8 cellular contexts compared by ENCODE assay signal in genomic region chr1:92960395-92961130, GRCh38. TPM values are rescaled to one million over a fixed set of nuclear protein-coding genes. Genes with fewer than 3 reads are reported as not detected.
DNase-seq lines count a peak whose midpoint lies in the region; ATAC-seq lines count a peak whose summit lies in the region.

No MANE protein-coding gene starts in this region.

- peak; percentile 40 for ATAC-seq in GM18861 (IDR thresholded peaks at IDR 0.05; ENCODE audit: unreplicated experiment)
- ATAC-seq in HG03103 (IDR thresholded peaks at IDR 0.05; ENCODE audit: low read depth, unreplicated experiment) = peak; percentile 4
- peak; percentile 77 for ATAC-seq in left lobe of liver

- DNase-seq in AG08396 (ENCODE audit: low spot score) = peak; percentile 81
- DNase-seq in NCI-H2227 (lab: John Stamatoyannopoulos, UW; ENCODE audit: unreplicated experiment) = peak; percentile 82
- DNase-seq in activated CD4-positive, alpha-beta T cell treated with anti-CD3 and anti-CD28 coated beads for 4 hours = peak; percentile 59 to 70
- DNase-seq in dedifferentiated amniotic fluid mesenchymal stem cell (ENCODE audit: extremely low spot score) = peak; percentile 90
- peak; percentile 79 for DNase-seq in left lobe of liver (ENCODE audit: low spot score)
- DNase-seq in stimulated activated CD4-positive, alpha-beta T cell treated with anti-CD3 and anti-CD28 coated beads, Interleukin-2, amount 100 ng/mL, for 4 hours (ENCODE audit: low read depth) = peak; percentile 59

RNA-seq across cellular contexts. Expression of gene DIPK1A, which starts 0.7 kb away (rescaled TPM):
- total RNA-seq in left lobe of liver = 10.7 TPM

Comparison
In these comparisons a context has a peak if more than half of its experiments do, and no peak if none do; other contexts are left out.
1. Peak in every context shown above with its lines: DNase-seq and ATAC-seq.
2. ATAC-seq: peak in every context shown above with its lines; median percentile 77 in left lobe of liver; 40 in GM18861; 4 in HG03103.